ENCODE assay signal across 1 cellular context in the genomic region with DNA sequence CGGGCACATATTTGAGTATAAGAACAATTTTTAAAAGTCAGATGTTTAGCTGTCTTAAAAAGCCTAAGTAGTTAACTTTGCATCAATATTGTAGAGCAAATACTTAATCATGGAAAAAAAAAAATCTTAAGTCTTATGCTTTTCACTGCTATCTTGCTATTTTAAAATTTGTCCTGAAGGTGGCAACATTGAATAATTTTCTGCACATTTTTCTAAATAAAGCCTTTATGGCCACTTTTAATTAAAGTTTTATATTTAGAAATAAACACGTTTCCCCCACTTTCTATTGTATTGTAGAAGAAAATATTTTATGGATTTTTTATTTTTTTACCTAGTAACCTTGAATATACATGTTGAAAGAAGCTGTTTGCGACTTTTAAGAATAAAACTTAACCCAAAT.
TF ChIP-seq lines count a peak whose summit lies in the region.

No MANE protein-coding gene starts in this region.

TF ChIP-seq in SK-N-SH treated with all-trans-retinoic acid at 6 μM for 48 hours, 23 proteins besides CTCF, POLR2A, EP300 and RAD21 (continued from another document):
- TF ChIP-seq, protein P1, sequence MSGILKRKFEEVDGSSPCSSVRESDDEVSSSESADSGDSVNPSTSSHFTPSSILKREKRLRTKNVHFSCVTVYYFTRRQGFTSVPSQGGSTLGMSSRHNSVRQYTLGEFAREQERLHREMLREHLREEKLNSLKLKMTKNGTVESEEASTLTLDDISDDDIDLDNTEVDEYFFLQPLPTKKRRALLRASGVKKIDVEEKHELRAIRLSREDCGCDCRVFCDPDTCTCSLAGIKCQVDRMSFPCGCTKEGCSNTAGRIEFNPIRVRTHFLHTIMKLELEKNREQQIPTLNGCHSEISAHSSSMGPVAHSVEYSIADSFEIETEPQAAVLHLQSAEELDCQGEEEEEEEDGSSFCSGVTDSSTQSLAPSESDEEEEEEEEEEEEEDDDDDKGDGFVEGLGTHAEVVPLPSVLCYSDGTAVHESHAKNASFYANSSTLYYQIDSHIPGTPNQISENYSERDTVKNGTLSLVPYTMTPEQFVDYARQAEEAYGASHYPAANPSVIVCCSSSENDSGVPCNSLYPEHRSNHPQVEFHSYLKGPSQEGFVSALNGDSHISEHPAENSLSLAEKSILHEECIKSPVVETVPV (CRISPR knock-in tag; IDR thresholded peaks at IDR 0.05), result no peak
- TF ChIP-seq, protein P2, sequence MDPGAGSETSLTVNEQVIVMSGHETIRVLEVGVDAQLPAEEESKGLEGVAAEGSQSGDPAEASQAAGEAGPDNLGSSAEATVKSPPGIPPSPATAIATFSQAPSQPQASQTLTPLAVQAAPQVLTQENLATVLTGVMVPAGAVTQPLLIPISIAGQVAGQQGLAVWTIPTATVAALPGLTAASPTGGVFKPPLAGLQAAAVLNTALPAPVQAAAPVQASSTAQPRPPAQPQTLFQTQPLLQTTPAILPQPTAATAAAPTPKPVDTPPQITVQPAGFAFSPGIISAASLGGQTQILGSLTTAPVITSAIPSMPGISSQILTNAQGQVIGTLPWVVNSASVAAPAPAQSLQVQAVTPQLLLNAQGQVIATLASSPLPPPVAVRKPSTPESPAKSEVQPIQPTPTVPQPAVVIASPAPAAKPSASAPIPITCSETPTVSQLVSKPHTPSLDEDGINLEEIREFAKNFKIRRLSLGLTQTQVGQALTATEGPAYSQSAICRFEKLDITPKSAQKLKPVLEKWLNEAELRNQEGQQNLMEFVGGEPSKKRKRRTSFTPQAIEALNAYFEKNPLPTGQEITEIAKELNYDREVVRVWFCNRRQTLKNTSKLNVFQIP (CRISPR knock-in tag; IDR thresholded peaks at IDR 0.05; ENCODE audit: borderline replicate concordance, low read depth), result no peak
- no peak for TF ChIP-seq SNAI2 (CRISPR knock-in tag; IDR thresholded peaks at IDR 0.05)
- no peak for TF ChIP-seq TOX (CRISPR knock-in tag; IDR thresholded peaks at IDR 0.05; ENCODE audit: borderline replicate concordance)
